In the genomic region with DNA sequence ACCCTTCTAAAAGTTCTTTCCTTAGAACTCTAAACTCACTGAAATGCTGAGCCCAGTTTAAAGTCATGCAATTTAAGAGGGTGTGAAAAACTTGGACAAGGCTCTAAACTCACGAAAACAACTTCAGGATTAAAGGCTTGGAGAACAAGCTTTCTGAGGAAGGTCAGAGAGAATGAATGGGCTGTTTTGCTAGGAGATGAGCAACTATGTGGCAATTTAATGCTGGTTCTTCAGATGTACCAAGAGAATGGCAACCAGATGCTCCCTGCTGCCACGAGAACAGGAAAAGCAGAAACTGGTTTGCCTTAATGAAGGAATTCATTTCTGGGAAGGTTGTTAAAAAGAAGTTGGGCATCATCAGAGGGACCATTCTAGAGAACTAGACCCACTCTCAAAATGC, we compare ENCODE assay signal across 1 cellular context.
TF ChIP-seq lines count a peak whose summit lies in the region.

No MANE protein-coding gene starts in this region.

TF ChIP-seq in GM23338, 12 proteins besides CTCF, POLR2A, EP300 and RAD21 (continued from another document):
- TF ChIP-seq, protein P1, sequence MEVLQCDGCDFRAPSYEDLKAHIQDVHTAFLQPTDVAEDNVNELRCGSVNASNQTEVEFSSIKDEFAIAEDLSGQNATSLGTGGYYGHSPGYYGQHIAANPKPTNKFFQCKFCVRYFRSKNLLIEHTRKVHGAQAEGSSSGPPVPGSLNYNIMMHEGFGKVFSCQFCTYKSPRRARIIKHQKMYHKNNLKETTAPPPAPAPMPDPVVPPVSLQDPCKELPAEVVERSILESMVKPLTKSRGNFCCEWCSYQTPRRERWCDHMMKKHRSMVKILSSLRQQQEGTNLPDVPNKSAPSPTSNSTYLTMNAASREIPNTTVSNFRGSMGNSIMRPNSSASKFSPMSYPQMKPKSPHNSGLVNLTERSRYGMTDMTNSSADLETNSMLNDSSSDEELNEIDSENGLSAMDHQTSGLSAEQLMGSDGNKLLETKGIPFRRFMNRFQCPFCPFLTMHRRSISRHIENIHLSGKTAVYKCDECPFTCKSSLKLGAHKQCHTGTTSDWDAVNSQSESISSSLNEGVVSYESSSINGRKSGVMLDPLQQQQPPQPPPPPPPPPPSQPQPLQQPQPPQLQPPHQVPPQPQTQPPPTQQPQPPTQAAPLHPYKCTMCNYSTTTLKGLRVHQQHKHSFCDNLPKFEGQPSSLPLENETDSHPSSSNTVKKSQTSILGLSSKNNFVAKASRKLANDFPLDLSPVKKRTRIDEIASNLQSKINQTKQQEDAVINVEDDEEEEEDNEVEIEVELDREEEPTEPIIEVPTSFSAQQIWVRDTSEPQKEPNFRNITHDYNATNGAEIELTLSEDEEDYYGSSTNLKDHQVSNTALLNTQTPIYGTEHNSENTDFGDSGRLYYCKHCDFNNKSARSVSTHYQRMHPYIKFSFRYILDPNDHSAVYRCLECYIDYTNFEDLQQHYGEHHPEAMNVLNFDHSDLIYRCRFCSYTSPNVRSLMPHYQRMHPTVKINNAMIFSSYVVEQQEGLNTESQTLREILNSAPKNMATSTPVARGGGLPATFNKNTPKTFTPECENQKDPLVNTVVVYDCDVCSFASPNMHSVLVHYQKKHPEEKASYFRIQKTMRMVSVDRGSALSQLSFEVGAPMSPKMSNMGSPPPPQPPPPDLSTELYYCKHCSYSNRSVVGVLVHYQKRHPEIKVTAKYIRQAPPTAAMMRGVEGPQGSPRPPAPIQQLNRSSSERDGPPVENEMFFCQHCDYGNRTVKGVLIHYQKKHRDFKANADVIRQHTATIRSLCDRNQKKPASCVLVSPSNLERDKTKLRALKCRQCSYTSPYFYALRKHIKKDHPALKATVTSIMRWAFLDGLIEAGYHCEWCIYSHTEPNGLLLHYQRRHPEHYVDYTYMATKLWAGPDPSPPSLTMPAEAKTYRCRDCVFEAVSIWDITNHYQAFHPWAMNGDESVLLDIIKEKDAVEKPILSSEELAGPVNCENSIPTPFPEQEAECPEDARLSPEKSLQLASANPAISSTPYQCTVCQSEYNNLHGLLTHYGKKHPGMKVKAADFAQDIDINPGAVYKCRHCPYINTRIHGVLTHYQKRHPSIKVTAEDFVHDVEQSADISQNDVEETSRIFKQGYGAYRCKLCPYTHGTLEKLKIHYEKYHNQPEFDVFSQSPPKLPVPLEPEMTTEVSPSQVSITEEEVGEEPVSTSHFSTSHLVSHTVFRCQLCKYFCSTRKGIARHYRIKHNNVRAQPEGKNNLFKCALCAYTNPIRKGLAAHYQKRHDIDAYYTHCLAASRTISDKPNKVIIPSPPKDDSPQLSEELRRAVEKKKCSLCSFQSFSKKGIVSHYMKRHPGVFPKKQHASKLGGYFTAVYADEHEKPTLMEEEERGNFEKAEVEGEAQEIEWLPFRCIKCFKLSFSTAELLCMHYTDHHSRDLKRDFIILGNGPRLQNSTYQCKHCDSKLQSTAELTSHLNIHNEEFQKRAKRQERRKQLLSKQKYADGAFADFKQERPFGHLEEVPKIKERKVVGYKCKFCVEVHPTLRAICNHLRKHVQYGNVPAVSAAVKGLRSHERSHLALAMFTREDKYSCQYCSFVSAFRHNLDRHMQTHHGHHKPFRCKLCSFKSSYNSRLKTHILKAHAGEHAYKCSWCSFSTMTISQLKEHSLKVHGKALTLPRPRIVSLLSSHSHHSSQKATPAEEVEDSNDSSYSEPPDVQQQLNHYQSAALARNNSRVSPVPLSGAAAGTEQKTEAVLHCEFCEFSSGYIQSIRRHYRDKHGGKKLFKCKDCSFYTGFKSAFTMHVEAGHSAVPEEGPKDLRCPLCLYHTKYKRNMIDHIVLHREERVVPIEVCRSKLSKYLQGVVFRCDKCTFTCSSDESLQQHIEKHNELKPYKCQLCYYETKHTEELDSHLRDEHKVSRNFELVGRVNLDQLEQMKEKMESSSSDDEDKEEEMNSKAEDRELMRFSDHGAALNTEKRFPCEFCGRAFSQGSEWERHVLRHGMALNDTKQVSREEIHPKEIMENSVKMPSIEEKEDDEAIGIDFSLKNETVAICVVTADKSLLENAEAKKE (CRISPR knock-in tag; IDR thresholded peaks at IDR 0.05): no peak
- TF ChIP-seq POLR2AphosphoS5 (IDR thresholded peaks at IDR 0.05; ENCODE audit: low read depth) (no peak), STAT1 (IDR thresholded peaks at IDR 0.05; ENCODE audit: unreplicated experiment) (no peak), JUNB (IDR thresholded peaks at IDR 0.05; ENCODE audit: unreplicated experiment) (no peak), ZNF331 (CRISPR knock-in tag; IDR thresholded peaks at IDR 0.05; ENCODE audit: low read depth) (no peak), CREB1 (CRISPR knock-in tag; IDR thresholded peaks at IDR 0.05; ENCODE audit: low read depth) (no peak)
